ENCODE assay signal across 24 cellular contexts in the genomic region with DNA sequence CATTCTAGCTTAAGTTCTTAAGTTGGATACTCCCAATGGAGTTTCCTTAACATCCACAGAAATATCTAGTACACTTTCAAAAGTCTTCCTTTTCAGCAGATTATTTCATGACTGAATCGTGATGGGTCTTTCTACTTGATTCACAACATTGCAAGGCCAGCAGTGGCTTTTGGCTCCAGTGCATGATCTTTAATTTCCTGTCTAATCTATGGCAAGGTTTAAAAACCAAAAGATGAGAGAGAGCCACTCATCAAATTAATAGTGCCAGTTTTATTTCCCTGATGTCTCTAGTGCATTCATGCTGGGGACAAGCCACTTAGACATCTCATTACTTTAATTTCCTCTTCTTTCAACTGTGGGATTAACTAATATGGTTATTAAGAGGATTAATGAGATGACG.
DNase-seq lines count a peak whose midpoint lies in the region; FAIRE-seq and TF ChIP-seq lines count a peak whose summit lies in the region.
"Had no signal": no experiment of that assay in that cellular context is flagged by ENCODE, and none has a peak within 500 bp of the region (broad histone marks: within the 10 kb centered on the region; RNA-seq: fewer than 3 reads in every experiment).

No MANE protein-coding gene starts in this region.

- intact Hi-C loops in ascending aorta (cut with DNase I) = no loop called here

- H3K9me3 ChIP-seq in SJSA1 (replicated peaks) (peaks cover 6% of the 10 kb centered on the region; the same call in 1 of the 2 replicates), ascending aorta (no peaks in the 10 kb centered on the region)

- H3K4me1 ChIP-seq in SJSA1 (replicated peaks) (peaks cover 10% of the 10 kb centered on the region), ascending aorta (peaks cover 0 to 2% of the 10 kb centered on the region in 2 donors)

- DNase-seq in D341Med (ENCODE audit: low spot score) (peak; percentile 40), D721Med (ENCODE audit: insufficient read length, low spot score) (peak; percentile 16), NCI-H69 (lab: John Stamatoyannopoulos, UW) (peak; percentile 76), SJSA1 (ENCODE audit: low read depth in 1 of 2, low spot score in 2 of 2) (peak; percentile 58 to 60), NCI-H774 (lab: John Stamatoyannopoulos, UW) (no peak), middle frontal gyrus (ENCODE audit: extremely low spot score, low spot score) (no peak), ascending aorta (ENCODE audit: low spot score in 2 of 2) (no peak)
- DNase-seq: C1 segment of cervical spinal cord; CD4-positive, alpha-beta memory T cell; DMS 273 treated with DMSO at 0.1 percent for 48 hours; DMS79; EL; GDM1; HCEC 1CT; KBM-7; MV-4-11; NCI-H1436 treated with DMSO at 0.1 percent for 48 hours; NCI-H510A; NCI-H82; SHP77; T-helper 1 cell had no signal

- TF ChIP-seq CTCF in D721Med (IDR thresholded peaks at IDR 0.05; ENCODE audit: insufficient read depth, missing control alignments) = no peak
- TF ChIP-seq CTCF in ascending aorta (IDR thresholded peaks at IDR 0.05) = no peak

- H3K4me3 ChIP-seq in SJSA1 (no peak overlapping the region), ascending aorta (no peak overlapping the region)
- H3K4me3 ChIP-seq: GM12878 had no signal

- H3K27ac ChIP-seq in SJSA1 (no peak overlapping the region), ascending aorta (no peak overlapping the region)
- H3K27ac ChIP-seq: RWPE1 had no signal

- no peaks in the 10 kb centered on the region for H3K36me3 ChIP-seq in SJSA1
- no peaks in the 10 kb centered on the region for H3K36me3 ChIP-seq in ascending aorta

- H3K27me3 ChIP-seq in SJSA1 (replicated peaks) (peaks cover 5% of the 10 kb centered on the region), ascending aorta (no peaks in the 10 kb centered on the region)

- peak; percentile 32 for FAIRE-seq in D721Med (lab: Jason Lieb, UNC)
- FAIRE-seq: GM12878, H1 had no signal

Comparison
In these comparisons a context has a peak if more than half of its experiments do, and no peak if none do; other contexts are left out.
1. DNase-seq: peak in D341Med (single experiment), D721Med (single experiment), NCI-H69 (single experiment) and SJSA1 (2 of 2); none in NCI-H774 (single experiment), middle frontal gyrus (single experiment) and ascending aorta (0 of 2).